ENCODE assay signal across 8 cellular contexts in genomic region chr6:75934643-75935472, GRCh38.
A peak's percentile ranks its signal among the peaks of the same experiment; 100 is the strongest.
DNase-seq lines count a peak whose midpoint lies in the region; ATAC-seq and TF ChIP-seq lines count a peak whose summit lies in the region.

No MANE protein-coding gene starts in this region.

- H3K36me3 Mint-ChIP-seq in activated naive CD8-positive, alpha-beta T cell treated with anti-CD3 and anti-CD28 coated beads for 36 hours: no peaks in the 10 kb centered on the region
- no peaks in the 10 kb centered on the region for H3K36me3 Mint-ChIP-seq in activated T-helper 1 cell treated with anti-CD3 and anti-CD28 coated beads, Interleukin-12 subunit alpha, Interleukin-12 subunit beta, Interleukin-2, Interleukin-4 antibody, amounts not matched to agents 30 ng/mL and 10 ng/mL and 1 ng/mL, durations not matched to agents 14 hours and 24 hours and 36 hours (ENCODE audit: low read depth)

- WGBS in ovary, 3 donors: 2 to 4% (median 3%) methylated on average over 32 of the region's 32 CpGs

- no peaks in the 10 kb centered on the region for H3K9me3 ChIP-seq in cardiac muscle cell (ENCODE audit: low read depth)
- no peaks in the 10 kb centered on the region for H3K9me3 ChIP-seq in ovary

- peaks cover 8% of the 10 kb centered on the region for H3K4me1 Mint-ChIP-seq in activated naive CD8-positive, alpha-beta T cell treated with anti-CD3 and anti-CD28 coated beads for 36 hours
- H3K4me1 Mint-ChIP-seq in activated T-helper 1 cell treated with anti-CD3 and anti-CD28 coated beads, Interleukin-12 subunit alpha, Interleukin-12 subunit beta, Interleukin-2, Interleukin-4 antibody, amounts not matched to agents 30 ng/mL and 10 ng/mL and 1 ng/mL, durations not matched to agents 14 hours and 24 hours and 36 hours (ENCODE audit: low read depth): no peaks in the 10 kb centered on the region

- DNase-seq in Daoy (ENCODE audit: low read depth) (peak; percentile 72), HPDE6-E6E7 (ENCODE audit: extremely low spot score) (peak; percentile 59), NCI-H82 treated with DMSO at 0.1 percent for 48 hours (lab: John Stamatoyannopoulos, UW; ENCODE audit: unreplicated experiment) (peak; percentile 24), cardiac muscle cell (ENCODE audit: low read depth in 1 of 2, low spot score in 1 of 2) (peak; percentile 86 to 87), ovary (peak; percentile 16 to 40 (median 36))
- peak; percentile 13 for DNase-seq in activated naive CD8-positive, alpha-beta T cell treated with anti-CD3 and anti-CD28 coated beads for 36 hours
- DNase-seq in activated T-helper 1 cell treated with anti-CD3 and anti-CD28 coated beads, Interleukin-12 subunit alpha, Interleukin-12 subunit beta, Interleukin-2, Interleukin-4 antibody, amounts not matched to agents 30 ng/mL and 10 ng/mL and 1 ng/mL, durations not matched to agents 14 hours and 24 hours and 36 hours (ENCODE audit: low spot score): no peak

- H3K4me1 ChIP-seq in cardiac muscle cell (ENCODE audit: low read depth): peaks cover 21% of the 10 kb centered on the region
- H3K4me1 ChIP-seq in ovary (ENCODE audit: insufficient read depth): peaks cover 1% of the 10 kb centered on the region

- no peak for TF ChIP-seq EP300 in ovary (IDR thresholded peaks at IDR 0.05)

- H3K4me3 Mint-ChIP-seq in activated naive CD8-positive, alpha-beta T cell treated with anti-CD3 and anti-CD28 coated beads for 36 hours: peak overlapping the region; percentile 36
- no peak overlapping the region for H3K4me3 Mint-ChIP-seq in activated T-helper 1 cell treated with anti-CD3 and anti-CD28 coated beads, Interleukin-12 subunit alpha, Interleukin-12 subunit beta, Interleukin-2, Interleukin-4 antibody, amounts not matched to agents 30 ng/mL and 10 ng/mL and 1 ng/mL, durations not matched to agents 14 hours and 24 hours and 36 hours

- peak; percentile 89 for ATAC-seq in GM21367 (IDR thresholded peaks at IDR 0.05; ENCODE audit: unreplicated experiment)

- H3K27ac ChIP-seq in cardiac muscle cell (no peak overlapping the region), ovary (no peak overlapping the region)

- no peaks in the 10 kb centered on the region for H3K9me3 Mint-ChIP-seq in activated naive CD8-positive, alpha-beta T cell treated with anti-CD3 and anti-CD28 coated beads for 36 hours
- no peaks in the 10 kb centered on the region for H3K9me3 Mint-ChIP-seq in activated T-helper 1 cell treated with anti-CD3 and anti-CD28 coated beads, Interleukin-12 subunit alpha, Interleukin-12 subunit beta, Interleukin-2, Interleukin-4 antibody, amounts not matched to agents 30 ng/mL and 10 ng/mL and 1 ng/mL, durations not matched to agents 14 hours and 24 hours and 36 hours

- no peak for TF ChIP-seq POLR2A in ovary (IDR thresholded peaks at IDR 0.05)

- no peaks in the 10 kb centered on the region for H3K27me3 ChIP-seq in cardiac muscle cell
- H3K27me3 ChIP-seq in ovary: no peaks in the 10 kb centered on the region

- H3K27ac Mint-ChIP-seq in activated naive CD8-positive, alpha-beta T cell treated with anti-CD3 and anti-CD28 coated beads for 36 hours: no peak overlapping the region
- H3K27ac Mint-ChIP-seq in activated T-helper 1 cell treated with anti-CD3 and anti-CD28 coated beads, Interleukin-12 subunit alpha, Interleukin-12 subunit beta, Interleukin-2, Interleukin-4 antibody, amounts not matched to agents 30 ng/mL and 10 ng/mL and 1 ng/mL, durations not matched to agents 14 hours and 24 hours and 36 hours: no peak overlapping the region

- intact Hi-C loops in ovary (cut with DNase I): no loop called here
- intact Hi-C loops in activated T-helper 1 cell treated with anti-CD3 and anti-CD28 coated beads, Interleukin-12 subunit alpha, Interleukin-12 subunit beta, Interleukin-2, Interleukin-4 antibody, amounts not matched to agents 30 ng/mL and 10 ng/mL and 1 ng/mL, durations not matched to agents 14 hours and 24 hours and 36 hours (cut with micrococcal nuclease): loop anchor here (2.0 kb wide), 1 partner anchor 926 kb away; no protein-coding TSS in a partner anchor

- peaks cover 38% of the 10 kb centered on the region for H3K27me3 Mint-ChIP-seq in activated naive CD8-positive, alpha-beta T cell treated with anti-CD3 and anti-CD28 coated beads for 36 hours
- peaks cover 9% of the 10 kb centered on the region for H3K27me3 Mint-ChIP-seq in activated T-helper 1 cell treated with anti-CD3 and anti-CD28 coated beads, Interleukin-12 subunit alpha, Interleukin-12 subunit beta, Interleukin-2, Interleukin-4 antibody, amounts not matched to agents 30 ng/mL and 10 ng/mL and 1 ng/mL, durations not matched to agents 14 hours and 24 hours and 36 hours (ENCODE audit: insufficient read depth)

- H3K4me3 ChIP-seq in cardiac muscle cell: peak overlapping the region; percentile 4
- peak overlapping the region; percentile 26 for H3K4me3 ChIP-seq in ovary

- H3K36me3 ChIP-seq in cardiac muscle cell (no peaks in the 10 kb centered on the region), ovary (no peaks in the 10 kb centered on the region)

- peak; percentile 78 for TF ChIP-seq CTCF in cardiac muscle cell (IDR thresholded peaks at IDR 0.05; ENCODE audit: low read depth, low read length)
- TF ChIP-seq CTCF in ovary (IDR thresholded peaks at IDR 0.05): peak; percentile 31 to 34 (median 32)
